ENCODE assay signal across 12 cellular contexts in the genomic region with DNA sequence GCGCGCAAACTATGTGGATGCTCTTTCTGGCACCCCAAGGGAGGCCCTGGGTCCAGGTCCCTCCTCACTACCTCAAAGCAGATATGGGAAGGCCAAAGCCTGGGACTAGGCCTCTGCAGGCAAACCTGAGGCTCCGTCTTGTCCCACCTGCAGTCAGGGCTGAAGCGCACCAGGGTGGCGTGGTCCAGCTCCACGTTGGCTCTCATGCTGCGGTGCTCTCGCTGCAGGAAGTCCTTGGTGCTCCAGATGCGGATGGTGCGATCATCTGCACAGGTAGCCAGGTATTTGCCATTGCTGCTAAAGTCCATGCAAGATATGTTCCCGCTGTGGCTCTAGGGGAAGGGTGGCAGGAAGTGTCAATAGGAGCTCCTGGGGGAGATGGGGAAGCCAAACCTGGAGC. TPM values are rescaled to one million over a fixed set of nuclear protein-coding genes. Genes with fewer than 3 reads are reported as not detected.
DNase-seq lines count a peak whose midpoint lies in the region; ATAC-seq and TF ChIP-seq lines count a peak whose summit lies in the region.
"Had no signal": no experiment of that assay in that cellular context is flagged by ENCODE, and none has a peak within 500 bp of the region (broad histone marks: within the 10 kb centered on the region; RNA-seq: fewer than 3 reads in every experiment).

No MANE protein-coding gene starts in this region.

- H3K4me3 Mint-ChIP-seq in activated T-cell treated with anti-CD3 and anti-CD28 coated beads, Interleukin-2, amount 50 U/mL, for 24 hours, result no peak overlapping the region
- H3K4me3 Mint-ChIP-seq in activated T-cell treated with anti-CD3 and anti-CD28 coated beads, Interleukin-2, amount 50 U/mL, for 72 hours, result no peak overlapping the region
- H3K4me3 Mint-ChIP-seq in endodermal cell (no peak overlapping the region), neural crest cell (peak overlapping the region; percentile 17), type B pancreatic cell (peak overlapping the region; percentile 29)

- TF ChIP-seq CTCF in endodermal cell (conservative IDR thresholded peaks at IDR 0.05), result no peak
- no peak for TF ChIP-seq CTCF in neural crest cell (conservative IDR thresholded peaks at IDR 0.05)
- TF ChIP-seq CTCF in type B pancreatic cell (conservative IDR thresholded peaks at IDR 0.05), result no peak
- TF ChIP-seq CTCF in GM20000 (IDR thresholded peaks at IDR 0.05; ENCODE audit: extremely low read depth, missing control alignments), result no peak

- no peak for ATAC-seq in activated T-cell treated with anti-CD3 and anti-CD28 coated beads, Interleukin-2, amount 50 U/mL, for 72 hours (replicated peaks in 1 of 2)
- ATAC-seq: HCT116 had no signal

- H3K9me3 ChIP-seq in endodermal cell (ENCODE audit: control insufficient read depth, low read length), result no peaks in the 10 kb centered on the region
- H3K9me3 ChIP-seq: BLaER1 had no signal

- no peak overlapping the region for H3K27ac ChIP-seq in endodermal cell (ENCODE audit: low read depth, low read length)
- H3K27ac ChIP-seq: 22Rv1, BLaER1, GM23248 had no signal

- H3K9ac ChIP-seq in endodermal cell (ENCODE audit: extremely low read depth, low read length, poor library complexity, severe bottlenecking), result no peak overlapping the region
- H3K9ac ChIP-seq: BLaER1, GM23248 had no signal

- no peaks in the 10 kb centered on the region for H3K9me3 Mint-ChIP-seq in activated T-cell treated with anti-CD3 and anti-CD28 coated beads, Interleukin-2, amount 50 U/mL, for 24 hours
- no peaks in the 10 kb centered on the region for H3K9me3 Mint-ChIP-seq in activated T-cell treated with anti-CD3 and anti-CD28 coated beads, Interleukin-2, amount 50 U/mL, for 72 hours
- no peaks in the 10 kb centered on the region for H3K9me3 Mint-ChIP-seq in endodermal cell
- no peaks in the 10 kb centered on the region for H3K9me3 Mint-ChIP-seq in neural crest cell
- H3K9me3 Mint-ChIP-seq in type B pancreatic cell, result peaks cover 2% of the 10 kb centered on the region

- H3K4me1 Mint-ChIP-seq in activated T-cell treated with anti-CD3 and anti-CD28 coated beads, Interleukin-2, amount 50 U/mL, for 24 hours (ENCODE audit: low read depth), result peaks cover 19% of the 10 kb centered on the region
- H3K4me1 Mint-ChIP-seq in activated T-cell treated with anti-CD3 and anti-CD28 coated beads, Interleukin-2, amount 50 U/mL, for 72 hours (ENCODE audit: low read depth), result peaks cover 14% of the 10 kb centered on the region
- H3K4me1 Mint-ChIP-seq in endodermal cell, result peaks cover 17% of the 10 kb centered on the region
- H3K4me1 Mint-ChIP-seq in neural crest cell, result peaks cover 19% of the 10 kb centered on the region
- peaks cover 8% of the 10 kb centered on the region for H3K4me1 Mint-ChIP-seq in type B pancreatic cell (ENCODE audit: unreplicated experiment)

- no peaks in the 10 kb centered on the region for H3K27me3 ChIP-seq in endodermal cell (ENCODE audit: control insufficient read depth, insufficient read depth, low read length, poor library complexity, severe bottlenecking)
- H3K27me3 ChIP-seq: BLaER1 had no signal

- peaks cover 4% of the 10 kb centered on the region for H3K4me1 ChIP-seq in endodermal cell (ENCODE audit: control insufficient read depth, insufficient read depth, low read length)

- H3K36me3 ChIP-seq in endodermal cell (ENCODE audit: control insufficient read depth, insufficient read depth, low read length), result peaks cover 65% of the 10 kb centered on the region

- 93 to 96% methylated on average over 7 to 11 of the region's 11 CpGs for WGBS in endodermal cell (ENCODE audit: insufficient coverage in 1 of 2, insufficient read length in 1 of 2), 2 experiments

- no peak for DNase-seq in activated T-cell treated with anti-CD3 and anti-CD28 coated beads, Interleukin-2, amount 50 U/mL, for 24 hours
- DNase-seq in activated T-cell treated with anti-CD3 and anti-CD28 coated beads, Interleukin-2, amount 50 U/mL, for 72 hours, result no peak
- DNase-seq in endodermal cell, result no peak
- DNase-seq in neural crest cell (ENCODE audit: low read depth, low spot score), result no peak
- no peak for DNase-seq in type B pancreatic cell (ENCODE audit: extremely low spot score, unreplicated experiment)
- DNase-seq in SHP77 treated with DMSO at 0.1 percent for 48 hours (lab: John Stamatoyannopoulos, UW), result no peak
- DNase-seq in GM20000 (ENCODE audit: low spot score), result no peak
- DNase-seq: DMS53, GM23248 had no signal

- peaks cover 83% of the 10 kb centered on the region for H3K36me3 Mint-ChIP-seq in activated T-cell treated with anti-CD3 and anti-CD28 coated beads, Interleukin-2, amount 50 U/mL, for 24 hours (ENCODE audit: low read depth)
- H3K36me3 Mint-ChIP-seq in activated T-cell treated with anti-CD3 and anti-CD28 coated beads, Interleukin-2, amount 50 U/mL, for 72 hours (ENCODE audit: insufficient read depth in 2 of 2), result peaks cover 14 to 22% of the 10 kb centered on the region in 2 donors
- H3K36me3 Mint-ChIP-seq in endodermal cell (ENCODE audit: low read depth) (peaks cover 62% of the 10 kb centered on the region), neural crest cell (ENCODE audit: low read depth) (peaks cover 16% of the 10 kb centered on the region), type B pancreatic cell (peaks cover 22% of the 10 kb centered on the region)

- no peak overlapping the region for H3K4me3 ChIP-seq in endodermal cell (ENCODE audit: low read length)
- H3K4me3 ChIP-seq: BLaER1, GM23248 had no signal

- H3K27ac Mint-ChIP-seq in activated T-cell treated with anti-CD3 and anti-CD28 coated beads, Interleukin-2, amount 50 U/mL, for 24 hours, result peak overlapping the region; percentile 20
- H3K27ac Mint-ChIP-seq in activated T-cell treated with anti-CD3 and anti-CD28 coated beads, Interleukin-2, amount 50 U/mL, for 72 hours, result no peak overlapping the region
- H3K27ac Mint-ChIP-seq in endodermal cell (peak overlapping the region; percentile 33), neural crest cell (ENCODE audit: unreplicated experiment) (no peak overlapping the region), type B pancreatic cell (no peak overlapping the region)

- no peaks in the 10 kb centered on the region for H3K27me3 Mint-ChIP-seq in activated T-cell treated with anti-CD3 and anti-CD28 coated beads, Interleukin-2, amount 50 U/mL, for 24 hours
- no peaks in the 10 kb centered on the region for H3K27me3 Mint-ChIP-seq in activated T-cell treated with anti-CD3 and anti-CD28 coated beads, Interleukin-2, amount 50 U/mL, for 72 hours (ENCODE audit: low read depth)
- peaks cover under 1% of the 10 kb centered on the region for H3K27me3 Mint-ChIP-seq in endodermal cell (ENCODE audit: insufficient read depth)
- no peaks in the 10 kb centered on the region for H3K27me3 Mint-ChIP-seq in neural crest cell (ENCODE audit: low read depth)
- H3K27me3 Mint-ChIP-seq in type B pancreatic cell, result no peaks in the 10 kb centered on the region

RNA-seq across cellular contexts. Expression of gene TBL2, which starts 4.6 kb away (rescaled TPM):
- total RNA-seq in activated T-cell treated with anti-CD3 and anti-CD28 coated beads, Interleukin-2, amount 50 U/mL, for 72 hours, result 10 to 100 TPM; 27.7 to 29.6 TPM
- total RNA-seq in endodermal cell (10 to 100 TPM; 55.7 to 59.7 TPM), neural crest cell (42.8 and 45.6 TPM in 2 replicates), type B pancreatic cell (ENCODE audit: low replicate concordance) (45.9 and 55.8 TPM in 2 replicates)
- polyA plus RNA-seq in endodermal cell (2013, experiment 1 of 2), result 43.4 TPM
- polyA plus RNA-seq in endodermal cell (2013, experiment 2 of 2), result 37.8 TPM

RNA-seq across cellular contexts. Expression of gene BCL7B, which starts 16.3 kb away (rescaled TPM):
- total RNA-seq in activated T-cell treated with anti-CD3 and anti-CD28 coated beads, Interleukin-2, amount 50 U/mL, for 72 hours, result 10 to 100 TPM; 64.7 to 71.6 TPM
- 10 to 100 TPM; 31.0 to 37.7 TPM for total RNA-seq in endodermal cell
- 36.9 TPM for polyA plus RNA-seq in endodermal cell (2013, experiment 1 of 2)
- 33.5 TPM for polyA plus RNA-seq in endodermal cell (2013, experiment 2 of 2)
- total RNA-seq in neural crest cell, result 49.9 and 51.6 TPM in 2 replicates
- 32.8 and 37.7 TPM in 2 replicates for total RNA-seq in type B pancreatic cell (ENCODE audit: low replicate concordance)

RNA-seq across cellular contexts. Expression of gene MLXIPL, which starts 50.5 kb away (rescaled TPM):
- under 1 TPM in 1 of 2 donors, not detected in 1; 0.14 TPM for total RNA-seq in activated T-cell treated with anti-CD3 and anti-CD28 coated beads, Interleukin-2, amount 50 U/mL, for 72 hours
- total RNA-seq in endodermal cell (10 to 100 TPM; 39.7 to 58.0 TPM), neural crest cell (0.80 and 1.1 TPM in 2 replicates), type B pancreatic cell (ENCODE audit: low replicate concordance) (27.8 and 35.6 TPM in 2 replicates)
- polyA plus RNA-seq in endodermal cell (2013, experiment 1 of 2), result 5.2 TPM
- polyA plus RNA-seq in endodermal cell (2013, experiment 2 of 2), result 2.8 TPM
- total RNA-seq: GM23248 had no signal
- polyA plus RNA-seq: GM23248 had no signal

RNA-seq across cellular contexts. Expression of gene BAZ1B, which starts 51.7 kb away (rescaled TPM):
- total RNA-seq in activated T-cell treated with anti-CD3 and anti-CD28 coated beads, Interleukin-2, amount 50 U/mL, for 72 hours, result 100 to 1,000 TPM in 1 of 2 donors, 10 to 100 TPM in 1; 94.5 to 105 TPM
- total RNA-seq in endodermal cell, result 10 to 100 TPM; 66.4 to 72.1 TPM
- 66.2 TPM for polyA plus RNA-seq in endodermal cell (2013, experiment 1 of 2)
- 64.1 TPM for polyA plus RNA-seq in endodermal cell (2013, experiment 2 of 2)
- total RNA-seq in neural crest cell, result 134 and 135 TPM in 2 replicates
- 68.0 and 86.8 TPM in 2 replicates for total RNA-seq in type B pancreatic cell (ENCODE audit: low replicate concordance)

Comparison
In these comparisons a context has a peak if more than half of its experiments do, and no peak if none do; other contexts are left out.
1. H3K27ac Mint-ChIP-seq: peak in activated T-cell treated with anti-CD3 and anti-CD28 coated beads, Interleukin-2, amount 50 U/mL, for 24 hours (single experiment) and endodermal cell (single experiment); none in activated T-cell treated with anti-CD3 and anti-CD28 coated beads, Interleukin-2, amount 50 U/mL, for 72 hours (single experiment), neural crest cell (single experiment) and type B pancreatic cell (single experiment).
2. H3K4me3 Mint-ChIP-seq: peak in neural crest cell (single experiment) and type B pancreatic cell (single experiment); none in activated T-cell treated with anti-CD3 and anti-CD28 coated beads, Interleukin-2, amount 50 U/mL, for 24 hours (single experiment), activated T-cell treated with anti-CD3 and anti-CD28 coated beads, Interleukin-2, amount 50 U/mL, for 72 hours (0 of 2) and endodermal cell (single experiment).
3. RNA of gene MLXIPL, which starts 50.5 kb away (total RNA-seq): 39.7 to 58.0 TPM in endodermal cell and 27.8 to 35.6 TPM in type B pancreatic cell; 0.80 to 1.1 TPM in neural crest cell and 0.14 TPM in activated T-cell treated with anti-CD3 and anti-CD28 coated beads, Interleukin-2, amount 50 U/mL, for 72 hours; every median in the first group is over 10 times any median in the second.